Comparison of ENCODE assay signal across 1 cellular context in genomic region chr10:33335800-33336605, GRCh38.
TF ChIP-seq lines count a peak whose summit lies in the region.

No MANE protein-coding gene starts in this region.

TF ChIP-seq in HCT116, 20 proteins besides CTCF, POLR2A, EP300 and RAD21 (continued from another document):
- TF ChIP-seq ZBTB33 (IDR thresholded peaks at IDR 0.05; ENCODE audit: extremely low read depth, insufficient replicate concordance, low read length) (no peak), ZNF274 (IDR thresholded peaks at IDR 0.05; ENCODE audit: low read depth, low read length) (no peak), JUND (IDR thresholded peaks at IDR 0.05) (no peak)
TF ChIP-seq in HCT116: peak in this region for 0.
